In the genomic region with DNA sequence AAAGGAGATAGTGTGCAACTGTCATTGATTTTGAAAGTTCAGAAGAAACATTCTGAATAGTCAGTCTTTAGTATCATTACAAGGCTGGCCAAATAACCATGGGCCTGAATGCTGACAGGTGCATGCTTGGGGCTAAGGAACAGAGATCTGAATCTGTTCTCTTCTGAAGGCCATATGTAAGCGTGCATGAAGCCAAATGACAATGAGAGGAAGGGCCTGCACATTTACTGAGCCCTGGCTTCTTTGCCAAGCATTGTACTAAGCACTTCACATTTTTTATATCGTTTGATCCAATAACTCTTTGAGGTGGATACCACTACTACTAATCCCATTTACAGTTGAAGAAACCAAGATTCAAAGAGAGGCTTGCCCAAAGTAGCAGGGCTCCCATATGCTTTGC, we compare ENCODE assay signal across 14 cellular contexts. TPM values are rescaled to one million over a fixed set of nuclear protein-coding genes. Genes with fewer than 3 reads are reported as not detected.
DNase-seq lines count a peak whose midpoint lies in the region; ATAC-seq, FAIRE-seq and TF ChIP-seq lines count a peak whose summit lies in the region.
"Had no signal": no experiment of that assay in that cellular context is flagged by ENCODE, and none has a peak within 500 bp of the region (broad histone marks: within the 10 kb centered on the region; RNA-seq: fewer than 3 reads in every experiment).

No MANE protein-coding gene starts in this region.

- dilution Hi-C loops in mammary epithelial cell (cut with HindIII; ENCODE audit: low sequenced_read_pairs): no loop called here

- no peaks in the 10 kb centered on the region for H3K27me3 ChIP-seq in breast epithelium
- H3K27me3 ChIP-seq in mammary epithelial cell (ENCODE audit: insufficient read depth, low read length): no peaks in the 10 kb centered on the region
- no peaks in the 10 kb centered on the region for H3K27me3 ChIP-seq in K562 (ENCODE audit: control insufficient read depth in 2 of 2, insufficient read depth in 2 of 2, low read length in 2 of 2)
- no peaks in the 10 kb centered on the region for H3K27me3 ChIP-seq in esophagus squamous epithelium
- H3K27me3 ChIP-seq in suprapubic skin: no peaks in the 10 kb centered on the region

- no peaks in the 10 kb centered on the region for H4K20me1 ChIP-seq in mammary epithelial cell (ENCODE audit: insufficient read depth, low read length)
- no peaks in the 10 kb centered on the region for H4K20me1 ChIP-seq in K562 (replicated peaks; ENCODE audit: control insufficient read depth, insufficient read depth, low read length)

- H3K9me3 ChIP-seq in breast epithelium (no peaks in the 10 kb centered on the region), mammary epithelial cell (replicated peaks; ENCODE audit: insufficient read depth, low read length) (no peaks in the 10 kb centered on the region), K562 (replicated peaks; ENCODE audit: control insufficient read depth, insufficient read depth, low read depth, low read length) (no peaks in the 10 kb centered on the region), esophagus squamous epithelium (no peaks in the 10 kb centered on the region), suprapubic skin (no peaks in the 10 kb centered on the region)

- no peaks in the 10 kb centered on the region for H3K4me1 ChIP-seq in breast epithelium
- H3K4me1 ChIP-seq in mammary epithelial cell (ENCODE audit: insufficient read depth, low read length): peaks cover 8% of the 10 kb centered on the region
- peaks cover 0 to 8% of the 10 kb centered on the region in 2 experiments; a peak in 3 of 5 replicates for H3K4me1 ChIP-seq in K562 (replicated peaks in 1 of 2; ENCODE audit: control insufficient read depth in 2 of 2, insufficient read depth in 2 of 2, low read length in 2 of 2)
- H3K4me1 ChIP-seq in esophagus squamous epithelium: peaks cover 6 to 27% (median 19%) of the 10 kb centered on the region in 3 donors
- H3K4me1 ChIP-seq in suprapubic skin: peaks cover 23% of the 10 kb centered on the region

- no peaks in the 10 kb centered on the region for H3K36me3 ChIP-seq in breast epithelium
- no peaks in the 10 kb centered on the region for H3K36me3 ChIP-seq in mammary epithelial cell (ENCODE audit: insufficient read depth, low read length)
- no peaks in the 10 kb centered on the region for H3K36me3 ChIP-seq in K562 (ENCODE audit: control insufficient read depth, insufficient read depth, low read length)
- no peaks in the 10 kb centered on the region for H3K36me3 ChIP-seq in esophagus squamous epithelium
- no peaks in the 10 kb centered on the region for H3K36me3 ChIP-seq in suprapubic skin

- CTCF ChIA-PET in mammary epithelial cell (lab: Charles Lee; ENCODE audit: low non-redundant PET) (interaction anchor here (0.6 kb wide), 1 partner anchor 61 kb away, joined by 3 read pairs; no protein-coding TSS in a partner anchor), K562 (lab: Yijun Ruan, JAX; ENCODE audit: low intra/inter-chr PET ratio) (no interaction called here)

- H3K79me2 ChIP-seq in mammary epithelial cell (ENCODE audit: insufficient read depth, low read length): no peaks in the 10 kb centered on the region
- no peaks in the 10 kb centered on the region for H3K79me2 ChIP-seq in K562 (ENCODE audit: control insufficient read depth, insufficient read depth, low read length)

- POLR2A ChIA-PET in K562 (lab: Yijun Ruan, JAX): no interaction called here

- no peak for TF ChIP-seq POLR2A in breast epithelium (IDR thresholded peaks at IDR 0.05)
- no peak for TF ChIP-seq POLR2A in K562 (conservative IDR thresholded peaks at IDR 0.05)
- TF ChIP-seq POLR2A in esophagus squamous epithelium (IDR thresholded peaks at IDR 0.05): no peak
- TF ChIP-seq POLR2A in suprapubic skin (IDR thresholded peaks at IDR 0.05): no peak

- peak overlapping the region in 1 of 3 donors; percentile 48 for H3K4me3 ChIP-seq in breast epithelium
- no peak overlapping the region for H3K4me3 ChIP-seq in mammary epithelial cell (replicated peaks in 1 of 3; ENCODE audit: insufficient read depth in 1 of 3, low read depth in 2 of 3, low read length in 3 of 3)
- H3K4me3 ChIP-seq in K562: no peak overlapping the region
- H3K4me3 ChIP-seq in esophagus squamous epithelium: no peak overlapping the region
- H3K4me3 ChIP-seq in suprapubic skin: no peak overlapping the region
- H3K4me3 ChIP-seq: GM12878 had no signal

- H3K27ac ChIP-seq in breast epithelium (peak overlapping the region; percentile 52 to 71), mammary epithelial cell (ENCODE audit: insufficient read depth, low read depth, low read length) (no peak overlapping the region), K562 (ENCODE audit: extremely low read depth, low read depth, low read length) (no peak overlapping the region), esophagus squamous epithelium (peak overlapping the region in 3 of 4 donors; percentile 27 to 68 (median 62)), suprapubic skin (peak overlapping the region; percentile 29)

- no peak for TF ChIP-seq CTCF in breast epithelium (IDR thresholded peaks at IDR 0.05)
- TF ChIP-seq CTCF in mammary epithelial cell (conservative IDR thresholded peaks at IDR 0.05 in 1 of 2, IDR thresholded peaks at IDR 0.05 in 1 of 2; ENCODE audit: extremely low read depth in 1 of 2, insufficient read depth in 1 of 2, low read depth in 1 of 2, low read length in 2 of 2): no peak
- no peak for TF ChIP-seq CTCF in K562 (IDR thresholded peaks at IDR 0.05 in 2 of 3, conservative IDR thresholded peaks at IDR 0.05 in 1 of 3; ENCODE audit: insufficient read depth in 2 of 3, low read depth in 1 of 3, low read length in 3 of 3)
- no peak for TF ChIP-seq CTCF in esophagus squamous epithelium (IDR thresholded peaks at IDR 0.05)
- TF ChIP-seq CTCF in suprapubic skin (IDR thresholded peaks at IDR 0.05): no peak

- TF ChIP-seq EP300 in K562 (IDR thresholded peaks at IDR 0.05; ENCODE audit: low read length) (no peak), suprapubic skin (IDR thresholded peaks at IDR 0.05) (no peak)

- ATAC-seq in K562: no peak
- no peak for ATAC-seq in GM18907 (IDR thresholded peaks at IDR 0.05; ENCODE audit: unreplicated experiment)
- ATAC-seq: Right ventricle myocardium inferior had no signal

- BruUV-seq in mammary epithelial cell (replicated peaks; lab: Mats Ljungman, UMichigan) (no TSS peak), K562 (replicated peaks; lab: Mats Ljungman, UMichigan) (no TSS peak)

- no peak for TF ChIP-seq RAD21 in K562 (CRISPR knock-in tag; conservative IDR thresholded peaks at IDR 0.05 in 1 of 2, IDR thresholded peaks at IDR 0.05 in 1 of 2)

- no peaks in the 10 kb centered on the region for H3K9me1 ChIP-seq in K562 (ENCODE audit: control insufficient read depth, insufficient read depth, low read length)

- intact Hi-C loops in breast epithelium (cut with DNase I; ENCODE audit: low total_unique reads) (no loop called here), mammary epithelial cell (cut with micrococcal nuclease) (no loop called here), K562 (cut with micrococcal nuclease) (loop anchor here (5.0 kb wide), 2 partner anchors 68 to 243 kb away; no protein-coding TSS in a partner anchor), esophagus squamous epithelium (cut with DNase I) (no loop called here)

- no peak for DNase-seq in breast epithelium (ENCODE audit: low spot score in 2 of 2)
- DNase-seq in mammary epithelial cell: no peak
- no peak for DNase-seq in K562 (ENCODE audit: extremely low read depth in 1 of 4, low spot score in 3 of 4)
- DNase-seq in esophagus squamous epithelium (lab: John Stamatoyannopoulos, UW): no peak
- DNase-seq in suprapubic skin (ENCODE audit: low spot score in 2 of 2): no peak
- no peak for DNase-seq in NCI-H128 (lab: John Stamatoyannopoulos, UW; ENCODE audit: unreplicated experiment)
- DNase-seq in NCI-H2107 treated with DMSO at 0.1 percent for 48 hours (lab: John Stamatoyannopoulos, UW; ENCODE audit: unreplicated experiment): no peak
- DNase-seq: NCI-H2107, NCI-H345, NCI-H69 had no signal

- FAIRE-seq in K562 (lab: Jason Lieb, UNC): no peak
- FAIRE-seq: A204.1, GM12878 had no signal

- in situ Hi-C loops in mammary epithelial cell (cut with MboI; ENCODE audit: low sequenced_read_pairs in 2 of 2): loop anchor here in 1 of 2 donors (25.0 kb wide), 1 partner anchor 243 kb away; a partner anchor contains a TSS
- in situ Hi-C loops in K562 (cut with MboI): no loop called here

- WGBS in mammary epithelial cell (ENCODE audit: low coverage, missing lambda C conversion rate): 40% methylated on average over 2 of the region's 2 CpGs
- 21% methylated on average over 2 of the region's 2 CpGs for WGBS in K562 (ENCODE audit: insufficient coverage, low coverage, missing lambda C conversion rate)
- WGBS in esophagus squamous epithelium, 2 donors: 35 to 55% methylated on average over 2 of the region's 2 CpGs
- 35% methylated on average over 2 of the region's 2 CpGs for WGBS in suprapubic skin

- H3K9ac ChIP-seq in mammary epithelial cell (ENCODE audit: insufficient read depth, low read length) (no peak overlapping the region), K562 (ENCODE audit: insufficient read depth in 1 of 2, low read depth in 2 of 2, low read length in 2 of 2) (no peak overlapping the region)

- H3K4me2 ChIP-seq in mammary epithelial cell (ENCODE audit: insufficient read depth, low read depth, low read length) (no peak overlapping the region), K562 (ENCODE audit: insufficient read depth, low read length) (no peak overlapping the region)

- no peak overlapping the region for H2AFZ ChIP-seq in mammary epithelial cell (ENCODE audit: low read depth, low read length)
- H2AFZ ChIP-seq in K562 (ENCODE audit: low read depth, low read length): no peak overlapping the region

RNA-seq across cellular contexts. Expression of a gene that starts 22.5 kb away (rescaled TPM):
- total RNA-seq in breast epithelium: 100 to 1,000 TPM in 1 of 3 donors, 10 to 100 TPM in 2; 73.3 to 110 (median 76.4) TPM
- total RNA-seq in mammary epithelial cell: 100 to 1,000 TPM in 1 of 2 donors, 10 to 100 TPM in 1; 47.8 to 141 TPM
- polyA plus RNA-seq in mammary epithelial cell: 66.3 TPM
- polyA minus RNA-seq in mammary epithelial cell: 25.1 TPM
- total RNA-seq in K562 (2011; cell fraction: chromatin; rRNA removed; ENCODE audit: low replicate concordance): 198 and 514 TPM in 2 replicates
- total RNA-seq in K562 (2011; cell fraction: nucleolus; rRNA removed): 93.2 and 115 TPM in 2 replicates
- total RNA-seq in K562 (2011; cell fraction: nucleoplasm; rRNA removed): 178 and 179 TPM in 2 replicates
- 26.0 and 34.0 TPM in 2 replicates for total RNA-seq in K562 (2014; rRNA removed)
- total RNA-seq in K562 (2014; rRNA removed; fragmentation: Illumina TruSeq; extraction: Trizol): 53.6 and 58.2 TPM in 2 replicates
- 44.0 and 45.3 TPM in 2 replicates for total RNA-seq in K562 (2015; rRNA removed; fragmentation: Illumina TruSeq; extraction: Trizol)
- total RNA-seq in K562 (2021): 119 and 126 TPM in 2 replicates
- 113 and 116 TPM in 2 replicates for polyA plus RNA-seq in K562 (2011; rRNA removed)
- 19.5 and 43.1 TPM in 2 replicates for polyA plus RNA-seq in K562 (2011; cell fraction: cytosol; rRNA removed)
- polyA plus RNA-seq in K562 (2011; cell fraction: nucleus; rRNA removed): 192 and 336 TPM in 2 replicates
- 74.9 and 83.6 TPM in 2 replicates for polyA plus RNA-seq in K562 (2012)
- polyA plus RNA-seq in K562 (2014; fragmentation: Illumina TruSeq; extraction: Trizol): 101 and 112 TPM in 2 replicates
- 10 to 100 TPM; 22.5 to 30.8 TPM for polyA plus RNA-seq in K562 (2014; fragmentation: Nextera tagmentation; extraction: Ambion mirVana)
- 89.3 and 98.7 TPM in 2 replicates for polyA plus RNA-seq in K562 (2014; rRNA removed)
- 85.9 and 92.3 TPM in 2 replicates for polyA minus RNA-seq in K562 (2011; rRNA and poly(A)+ RNA removed)
- 30.6 and 32.8 TPM in 2 replicates for polyA minus RNA-seq in K562 (2011; cell fraction: cytosol; rRNA and poly(A)+ RNA removed)
- 52.5 and 99.1 TPM in 2 replicates for polyA minus RNA-seq in K562 (2011; cell fraction: nucleus; rRNA and poly(A)+ RNA removed)
- 10 to 100 TPM; 50.1 to 84.5 (median 65.2) TPM for total RNA-seq in esophagus squamous epithelium
- total RNA-seq in suprapubic skin: 100 to 1,000 TPM in 1 of 4 donors, 10 to 100 TPM in 3; 52.8 to 176 (median 62.2) TPM

RNA-seq across cellular contexts. Expression of a gene that starts 32.0 kb away (rescaled TPM):
- 10 to 100 TPM; 17.1 to 29.9 (median 23.9) TPM for total RNA-seq in breast epithelium
- total RNA-seq in mammary epithelial cell: 100 to 1,000 TPM in 1 of 2 donors, 10 to 100 TPM in 1; 41.0 to 117 TPM
- polyA plus RNA-seq in mammary epithelial cell: 43.5 TPM
- 89.4 TPM for polyA minus RNA-seq in mammary epithelial cell
- total RNA-seq in K562 (2011; cell fraction: chromatin; rRNA removed; ENCODE audit: low replicate concordance): 6.2 and 7.7 TPM in 2 replicates
- 5.0 and 5.5 TPM in 2 replicates for total RNA-seq in K562 (2011; cell fraction: nucleolus; rRNA removed)
- 4.7 and 5.1 TPM in 2 replicates for total RNA-seq in K562 (2011; cell fraction: nucleoplasm; rRNA removed)
- total RNA-seq in K562 (2014; rRNA removed): 9.7 and 14.2 TPM in 2 replicates
- 5.3 and 5.7 TPM in 2 replicates for total RNA-seq in K562 (2014; rRNA removed; fragmentation: Illumina TruSeq; extraction: Trizol)
- 7.2 and 9.2 TPM in 2 replicates for total RNA-seq in K562 (2015; rRNA removed; fragmentation: Illumina TruSeq; extraction: Trizol)
- total RNA-seq in K562 (2021): 27.4 and 28.7 TPM in 2 replicates
- 2.6 and 4.7 TPM in 2 replicates for polyA plus RNA-seq in K562 (2011; rRNA removed)
- polyA plus RNA-seq in K562 (2011; cell fraction: cytosol; rRNA removed): 3.8 and 6.1 TPM in 2 replicates
- polyA plus RNA-seq in K562 (2011; cell fraction: nucleus; rRNA removed): 3.3 and 7.4 TPM in 2 replicates
- 27.9 and 31.0 TPM in 2 replicates for polyA plus RNA-seq in K562 (2012)
- 24.7 and 24.8 TPM in 2 replicates for polyA plus RNA-seq in K562 (2014; fragmentation: Illumina TruSeq; extraction: Trizol)
- polyA plus RNA-seq in K562 (2014; fragmentation: Nextera tagmentation; extraction: Ambion mirVana): 1 to 10 TPM; 3.9 to 4.1 TPM
- polyA plus RNA-seq in K562 (2014; rRNA removed): 13.1 and 15.3 TPM in 2 replicates
- 2.8 and 3.2 TPM in 2 replicates for polyA minus RNA-seq in K562 (2011; rRNA and poly(A)+ RNA removed)
- polyA minus RNA-seq in K562 (2011; cell fraction: cytosol; rRNA and poly(A)+ RNA removed): 9.2 and 11.0 TPM in 2 replicates
- polyA minus RNA-seq in K562 (2011; cell fraction: nucleus; rRNA and poly(A)+ RNA removed): 3.1 and 3.9 TPM in 2 replicates
- total RNA-seq in esophagus squamous epithelium: 100 to 1,000 TPM in 1 of 4 donors, 10 to 100 TPM in 3; 51.6 to 102 (median 57.2) TPM
- 10 to 100 TPM; 75.0 to 86.4 (median 78.0) TPM for total RNA-seq in suprapubic skin

Comparison
In these comparisons a context has a peak if more than half of its experiments do, and no peak if none do; other contexts are left out.
1. H3K27ac ChIP-seq: peak in breast epithelium (2 of 2), esophagus squamous epithelium (3 of 4) and suprapubic skin (single experiment); none in mammary epithelial cell (single experiment) and K562 (single experiment).